ENCODE assay signal across 8 cellular contexts in genomic region chr17:82228842-82229685, GRCh38. TPM values are rescaled to one million over a fixed set of nuclear protein-coding genes. Genes with fewer than 3 reads are reported as not detected.
DNase-seq lines count a peak whose midpoint lies in the region; ATAC-seq and TF ChIP-seq lines count a peak whose summit lies in the region.

SLC16A3 (plus strand) TSS chr17:82229042; CDS start chr17:82236009, 6,967 bp downstream.

- DNase-seq in activated CD4-positive, CD25-positive, alpha-beta regulatory T cell treated with anti-CD3 and anti-CD28 coated beads, Interleukin-2, amount 50 U/mL, for 72 hours: no peak
- peak; percentile 78 for DNase-seq in RKO (ENCODE audit: low spot score)
- DNase-seq in activated naive CD8-positive, alpha-beta T cell treated with anti-CD3 and anti-CD28 coated beads for 36 hours: peak; percentile 80
- DNase-seq in heart left ventricle: peak; percentile 74 to 90 (median 78)
- DNase-seq in psoas muscle: peak; percentile 74 to 82
- DNase-seq in NCI-H510A treated with DMSO at 0.1 percent for 48 hours (lab: John Stamatoyannopoulos, UW): no peak

- H3K27ac Mint-ChIP-seq in activated naive CD8-positive, alpha-beta T cell treated with anti-CD3 and anti-CD28 coated beads for 36 hours: peak within 1 kb of the TSS; percentile 79

- peak within 1 kb of the TSS; percentile 27 to 93 (median 72) for H3K4me3 ChIP-seq in heart left ventricle
- peak within 1 kb of the TSS; percentile 75 for H3K4me3 ChIP-seq in psoas muscle

- H3K9me3 ChIP-seq in heart left ventricle: no peaks in the 10 kb centered on the region
- H3K9me3 ChIP-seq in psoas muscle: no peaks in the 10 kb centered on the region

- TF ChIP-seq POLR2A in heart left ventricle (IDR thresholded peaks at IDR 0.05): peak in 1 of 2 donors; percentile 85

- ATAC-seq in activated CD4-positive, CD25-positive, alpha-beta regulatory T cell treated with anti-CD3 and anti-CD28 coated beads, Interleukin-2, amount 50 U/mL, for 24 hours: peak; percentile 69
- peak; percentile 42 for ATAC-seq in HG03095 (IDR thresholded peaks at IDR 0.05; ENCODE audit: unreplicated experiment)
- ATAC-seq in heart left ventricle: peak in 2 of 4 donors; percentile 7 to 19
- peak in 1 of 4 donors; percentile 4 for ATAC-seq in psoas muscle

- peaks cover 8% of the 10 kb centered on the region for H3K36me3 Mint-ChIP-seq in activated naive CD8-positive, alpha-beta T cell treated with anti-CD3 and anti-CD28 coated beads for 36 hours

- H3K27ac ChIP-seq in heart left ventricle (peak within 1 kb of the TSS; percentile 85 to 99 (median 92)), psoas muscle (peak within 1 kb of the TSS; percentile 77)

- no peaks in the 10 kb centered on the region for H3K27me3 Mint-ChIP-seq in activated naive CD8-positive, alpha-beta T cell treated with anti-CD3 and anti-CD28 coated beads for 36 hours

- TF ChIP-seq CTCF in heart left ventricle (IDR thresholded peaks at IDR 0.05): no peak
- no peak for TF ChIP-seq CTCF in psoas muscle (IDR thresholded peaks at IDR 0.05)

- H3K4me1 ChIP-seq in heart left ventricle (peaks cover 0 to 67% (median 38%) of the 10 kb centered on the region in 12 donors), psoas muscle (peaks cover 52% of the 10 kb centered on the region)

- H3K36me3 ChIP-seq in heart left ventricle (no peaks in the 10 kb centered on the region), psoas muscle (ENCODE audit: insufficient read depth in 1 of 2, low read depth in 1 of 2) (no peaks in the 10 kb centered on the region)

- H3K4me3 Mint-ChIP-seq in activated naive CD8-positive, alpha-beta T cell treated with anti-CD3 and anti-CD28 coated beads for 36 hours: peak within 1 kb of the TSS; percentile 87

- 3 to 10% (median 5%) methylated on average over 6 to 104 of the region's 104 CpGs for WGBS in heart left ventricle, 4 donors
- 6 to 11% (median 8%) methylated on average over 40 to 104 of the region's 104 CpGs for whole genome bisulfite sequencing in psoas muscle, 3 donors

- intact Hi-C loops in heart left ventricle (cut with DNase I) (loop anchor here in 1 of 10 donors (2.0 kb wide), 1 partner anchor 22 kb away; no protein-coding TSS in a partner anchor), psoas muscle (cut with DNase I) (no loop called here)

- no peaks in the 10 kb centered on the region for H3K9me3 Mint-ChIP-seq in activated naive CD8-positive, alpha-beta T cell treated with anti-CD3 and anti-CD28 coated beads for 36 hours

- H3K27me3 ChIP-seq in heart left ventricle: peaks cover 0 to 6% (median 0%) of the 10 kb centered on the region in 9 donors
- H3K27me3 ChIP-seq in psoas muscle (ENCODE audit: insufficient read depth in 3 of 3, low read length in 2 of 3): no peaks in the 10 kb centered on the region

- peaks cover 5% of the 10 kb centered on the region for H3K4me1 Mint-ChIP-seq in activated naive CD8-positive, alpha-beta T cell treated with anti-CD3 and anti-CD28 coated beads for 36 hours

RNA-seq across cellular contexts. Expression of gene SLC16A3, which starts in this region (rescaled TPM):
- total RNA-seq in activated naive CD8-positive, alpha-beta T cell treated with anti-CD3 and anti-CD28 coated beads for 36 hours: 10 to 100 TPM; 75.8 to 79.3 TPM
- 10 to 100 TPM in 5 of 9 donors, 1 to 10 TPM in 4; 6.5 to 56.0 (median 12.9) TPM for total RNA-seq in heart left ventricle
- 10 to 100 TPM in 1 of 2 donors, 1 to 10 TPM in 1; 8.3 to 33.9 TPM for polyA plus RNA-seq in heart left ventricle
- total RNA-seq in psoas muscle: 100 to 1,000 TPM in 2 of 4 donors, 10 to 100 TPM in 2; 18.6 to 182 (median 70.1) TPM
- 100 to 1,000 TPM; 102 to 263 (median 128) TPM for polyA plus RNA-seq in psoas muscle

Comparison
In these comparisons a context has a peak if more than half of its experiments do, and no peak if none do; other contexts are left out.
1. DNase-seq: peak in RKO (single experiment), activated naive CD8-positive, alpha-beta T cell treated with anti-CD3 and anti-CD28 coated beads for 36 hours (single experiment), heart left ventricle (5 of 5) and psoas muscle (2 of 2); none in activated CD4-positive, CD25-positive, alpha-beta regulatory T cell treated with anti-CD3 and anti-CD28 coated beads, Interleukin-2, amount 50 U/mL, for 72 hours (single experiment) and NCI-H510A treated with DMSO at 0.1 percent for 48 hours (single experiment).